Comparison of ENCODE assay signal across 2 cellular contexts in genomic region chr1:20152599-20152930, GRCh38.
TF ChIP-seq lines count a peak whose summit lies in the region.

No MANE protein-coding gene starts in this region.

TF ChIP-seq in GM12891, 5 proteins besides CTCF, POLR2A, EP300 and RAD21:
- no peak for TF ChIP-seq SPI1 (IDR thresholded peaks at IDR 0.05; ENCODE audit: low read depth, low read length)
- no peak for TF ChIP-seq PAX5 (IDR thresholded peaks at IDR 0.05; ENCODE audit: insufficient read depth, low read length, severe bottlenecking)
- TF ChIP-seq POLR2AphosphoS5 (IDR thresholded peaks at IDR 0.05; ENCODE audit: low read depth, low read length) = no peak
- no peak for TF ChIP-seq TAF1 (IDR thresholded peaks at IDR 0.05; ENCODE audit: low read depth, low read length)
- no peak for TF ChIP-seq POU2F2 (IDR thresholded peaks at IDR 0.05; ENCODE audit: low read depth, low read length)

TF ChIP-seq in H1, 55 proteins besides CTCF, POLR2A, EP300 and RAD21:
- TF ChIP-seq BRCA1 (IDR thresholded peaks at IDR 0.05; ENCODE audit: low read depth, low read length) (no peak), USF2 (IDR thresholded peaks at IDR 0.05; ENCODE audit: low read length) (0 out of 2 replicates have a peak, but pooled peaks have one; percentile 14), SRF (IDR thresholded peaks at IDR 0.05; ENCODE audit: low read depth, low read length) (no peak), EGR1 (IDR thresholded peaks at IDR 0.05; ENCODE audit: borderline replicate concordance, low read depth, low read length) (no peak)
